Comparison of ENCODE assay signal across 35 cellular contexts in genomic region chr4:113847710-113848109, GRCh38.
"Had no signal": no experiment of that assay in that cellular context is flagged by ENCODE, and none has a peak within 500 bp of the region (broad histone marks: within the 10 kb centered on the region; RNA-seq: fewer than 3 reads in every experiment).

No MANE protein-coding gene starts in this region.

- H3K4me3 ChIP-seq: MG63 had no signal

- H3K36me3 ChIP-seq: MG63 had no signal

- H3K9me3 ChIP-seq: MG63 had no signal

- H3K4me2 ChIP-seq: KMS-11 had no signal

- H3K27ac ChIP-seq: KMS-11 had no signal

- H3K27me3 ChIP-seq: MG63 had no signal

- H3K9ac ChIP-seq: KMS-11 had no signal

- DNase-seq: Karpas-422, Kasumi-1, KG1, MG63, MM.1S, MV-4-11, NCI-H1048, NCI-H1092, NCI-H1092 treated with DMSO at 0.1 percent for 48 hours, NCI-H1105, NCI-H1105 treated with DMSO at 0.1 percent for 48 hours, NCI-H1417, NCI-H1417 treated with DMSO at 0.1 percent for 48 hours, NCI-H1436, NCI-H1436 treated with DMSO at 0.1 percent for 48 hours, NCI-H146, NCI-H1694, NCI-H1694 treated with DMSO at 0.1 percent for 48 hours, NCI-H187, NCI-H187 treated with DMSO at 0.1 percent for 48 hours, NCI-H1930, NCI-H2029, NCI-H2029 treated with DMSO at 0.1 percent for 48 hours, NCI-H2081, NCI-H2081 treated with DMSO at 0.1 percent for 48 hours, NCI-H2107, NCI-H2171, NCI-H2171 treated with DMSO at 0.1 percent for 48 hours, NCI-H2227 treated with DMSO at 0.1 percent for 48 hours, NCI-H226, NCI-H345, NCI-H446, NCI-H446 treated with DMSO at 0.1 percent for 48 hours, NCI-H510A had no signal
